1 cellular context compared by ENCODE assay signal in genomic region chr7:50349963-50350944, GRCh38.
TF ChIP-seq lines count a peak whose summit lies in the region.

No MANE protein-coding gene starts in this region.

TF ChIP-seq in GM12878, 131 proteins besides CTCF, POLR2A, EP300 and RAD21 (continued from another document and continues in another):
- TF ChIP-seq ZZZ3 (IDR thresholded peaks at IDR 0.05; ENCODE audit: control insufficient read depth, insufficient read length, low read depth) (no peak), E2F4 (IDR thresholded peaks at IDR 0.05; ENCODE audit: low read depth, low read length) (no peak), EGR1 (IDR thresholded peaks at IDR 0.05; ENCODE audit: borderline replicate concordance in 1 of 2, low read depth in 2 of 2, low read length in 2 of 2) (no peak), MLLT1 (IDR thresholded peaks at IDR 0.05) (peak; percentile 50; the same call in 1 of the 2 replicates), CBX5 (IDR thresholded peaks at IDR 0.05; ENCODE audit: low read depth) (peak; percentile 82), E4F1 (IDR thresholded peaks at IDR 0.05; ENCODE audit: borderline replicate concordance, partially characterized antibody) (no peak), ZSCAN29 (IDR thresholded peaks at IDR 0.05) (no peak), MYC (IDR thresholded peaks at IDR 0.05; ENCODE audit: insufficient read depth, insufficient read length, insufficient replicate concordance, low read length, severe bottlenecking) (no peak), MEF2B (IDR thresholded peaks at IDR 0.05; ENCODE audit: partially characterized antibody, poor library complexity, severe bottlenecking) (peak; percentile 13), ETV6 (conservative IDR thresholded peaks at IDR 0.05 in 1 of 2, IDR thresholded peaks at IDR 0.05 in 1 of 2; ENCODE audit: borderline replicate concordance in 1 of 2, low read depth in 1 of 2) (peak in 1 of 2 experiments; percentile 52; a peak in 1 of 4 replicates), SPI1 (IDR thresholded peaks at IDR 0.05; ENCODE audit: borderline replicate concordance, insufficient read depth, low read depth, low read length) (no peak), NRF1 (conservative IDR thresholded peaks at IDR 0.05; ENCODE audit: low read depth, low read length) (no peak), DPF2 (IDR thresholded peaks at IDR 0.05) (peak; percentile 81), NR2C2 (IDR thresholded peaks at IDR 0.05; ENCODE audit: borderline replicate concordance, control insufficient read depth, insufficient read length, low read depth) (no peak), USF1 (IDR thresholded peaks at IDR 0.05; ENCODE audit: borderline replicate concordance, extremely low read length, insufficient read depth, low read depth, low read length) (no peak), TCF3 (IDR thresholded peaks at IDR 0.05; ENCODE audit: borderline replicate concordance, insufficient read depth, low read depth, low read length) (peak; percentile 73), CEBPZ (IDR thresholded peaks at IDR 0.05; ENCODE audit: low read depth, low read length) (no peak), KLF5 (IDR thresholded peaks at IDR 0.05; ENCODE audit: partially characterized antibody) (peak; percentile 69), SP1 (IDR thresholded peaks at IDR 0.05; ENCODE audit: low read depth, low read length) (peak; percentile 12), ZNF24 (IDR thresholded peaks at IDR 0.05) (no peak), BCL3 (IDR thresholded peaks at IDR 0.05; ENCODE audit: borderline replicate concordance, insufficient read depth, low read depth, low read length, poor library complexity, severe bottlenecking) (peak; percentile 19), BMI1 (IDR thresholded peaks at IDR 0.05; ENCODE audit: borderline replicate concordance) (no peak), BCL11A (IDR thresholded peaks at IDR 0.05; ENCODE audit: low read depth, low read length) (0 out of 2 replicates have a peak, but pooled peaks have one; percentile 24), MEF2A (IDR thresholded peaks at IDR 0.05; ENCODE audit: insufficient read depth, low read depth, low read length) (no peak), SREBF1 (IDR thresholded peaks at IDR 0.05; ENCODE audit: low read length) (peak; percentile 86), JUND (IDR thresholded peaks at IDR 0.05; ENCODE audit: low read depth, low read length) (0 out of 2 replicates have a peak, but pooled peaks have one; percentile 29), ZNF384 (IDR thresholded peaks at IDR 0.05; ENCODE audit: borderline replicate concordance, low read depth, low read length) (no peak), E2F8 (IDR thresholded peaks at IDR 0.05; ENCODE audit: low read depth, partially characterized antibody) (no peak), BACH1 (IDR thresholded peaks at IDR 0.05; ENCODE audit: borderline replicate concordance) (peak; percentile 55; the same call in 1 of the 2 replicates), SMAD5 (IDR thresholded peaks at IDR 0.05; ENCODE audit: low read depth) (no peak), NKRF (conservative IDR thresholded peaks at IDR 0.05) (no peak), RUNX3 (IDR thresholded peaks at IDR 0.05; ENCODE audit: low read length) (peak; percentile 70), TARDBP (IDR thresholded peaks at IDR 0.05; ENCODE audit: borderline replicate concordance) (no peak), TCF12 (IDR thresholded peaks at IDR 0.05; ENCODE audit: low read depth, low read length) (peak; percentile 88), SIX5 (IDR thresholded peaks at IDR 0.05; ENCODE audit: low read depth, low read length, severe bottlenecking) (no peak), ZBED1 (IDR thresholded peaks at IDR 0.05; ENCODE audit: borderline replicate concordance) (peak; percentile 35; the same call in 1 of the 2 replicates), CEBPB (IDR thresholded peaks at IDR 0.05; ENCODE audit: borderline replicate concordance in 1 of 2, low read depth in 2 of 2, low read length in 2 of 2) (0 out of 4 replicates have a peak, but pooled peaks of 1 of the 2 experiments have one; percentile 40), SMARCA5 (IDR thresholded peaks at IDR 0.05) (0 out of 2 replicates have a peak, but pooled peaks have one; percentile 10), LARP7 (IDR thresholded peaks at IDR 0.05) (no peak), PAX5 (IDR thresholded peaks at IDR 0.05; ENCODE audit: borderline replicate concordance, low read depth, low read length) (peak; percentile 85), NFYA (IDR thresholded peaks at IDR 0.05; ENCODE audit: borderline replicate concordance, low read depth, low read length) (no peak), NFXL1 (IDR thresholded peaks at IDR 0.05; ENCODE audit: borderline replicate concordance) (no peak), CHD4 (IDR thresholded peaks at IDR 0.05) (no peak), SRF (IDR thresholded peaks at IDR 0.05; ENCODE audit: low read depth in 2 of 2, low read length in 2 of 2) (no peak), SMC3 (IDR thresholded peaks at IDR 0.05; ENCODE audit: borderline replicate concordance, low read length) (peak; percentile 36; the same call in 1 of the 2 replicates), ASH2L (IDR thresholded peaks at IDR 0.05; ENCODE audit: borderline replicate concordance, low read depth) (no peak), IRF3 (IDR thresholded peaks at IDR 0.05) (no peak), PAX8 (IDR thresholded peaks at IDR 0.05) (no peak)
